Comparison of ENCODE assay signal across 20 cellular contexts in the genomic region with DNA sequence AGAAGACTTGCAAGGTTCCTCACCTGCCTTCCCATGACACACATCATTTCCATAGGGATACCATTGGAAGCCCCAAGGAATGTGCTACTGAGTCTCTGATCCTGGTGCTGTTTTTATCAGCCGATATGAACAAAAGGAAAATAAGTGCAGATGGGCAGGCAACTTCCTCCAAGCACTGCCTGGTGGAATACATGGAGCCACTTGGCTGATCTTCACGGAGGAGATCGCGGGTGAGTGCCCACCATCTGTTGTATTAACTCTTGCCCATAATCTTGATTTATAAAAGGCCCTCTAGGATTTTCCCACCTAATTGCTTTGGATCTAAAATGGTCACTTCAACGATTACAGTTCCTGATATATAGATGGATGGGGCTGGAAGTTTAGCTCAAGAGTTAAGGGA. TPM values are rescaled to one million over a fixed set of nuclear protein-coding genes. Genes with fewer than 3 reads are reported as not detected.
DNase-seq lines count a peak whose midpoint lies in the region; ATAC-seq lines count a peak whose summit lies in the region.
"Had no signal": no experiment of that assay in that cellular context is flagged by ENCODE, and none has a peak within 500 bp of the region (broad histone marks: within the 10 kb centered on the region; RNA-seq: fewer than 3 reads in every experiment).

No MANE protein-coding gene starts in this region.

- H3K36me3 Mint-ChIP-seq in naive thymus-derived CD4-positive, alpha-beta T cell = peaks cover 0 to 4% (median 0%) of the 10 kb centered on the region in 5 donors

- no peak overlapping the region for H3K27ac Mint-ChIP-seq in naive thymus-derived CD4-positive, alpha-beta T cell
- H3K27ac Mint-ChIP-seq: CD4-positive, alpha-beta memory T cell; HFFc6 had no signal

- CTCF ChIA-PET in naive thymus-derived CD4-positive, alpha-beta T cell (lab: Charles Lee) = no interaction called here

- no peaks in the 10 kb centered on the region for H3K36me3 ChIP-seq in naive thymus-derived CD4-positive, alpha-beta T cell (ENCODE audit: control insufficient read depth in 2 of 3, insufficient read depth in 3 of 3, low read length in 3 of 3)
- H3K36me3 ChIP-seq: HAP-1 had no signal

- intact Hi-C loops in naive thymus-derived CD4-positive, alpha-beta T cell (cut with micrococcal nuclease) = no loop called here

- no peaks in the 10 kb centered on the region for H3K9me3 ChIP-seq in naive thymus-derived CD4-positive, alpha-beta T cell (ENCODE audit: control insufficient read depth in 2 of 3, low read length in 3 of 3)
- H3K9me3 ChIP-seq: HAP-1 had no signal

- H3K27me3 Mint-ChIP-seq in naive thymus-derived CD4-positive, alpha-beta T cell = peaks cover 0 to 17% (median 0%) of the 10 kb centered on the region in 5 donors
- H3K27me3 Mint-ChIP-seq: CD4-positive, alpha-beta memory T cell had no signal

- H3K4me3 ChIP-seq in naive thymus-derived CD4-positive, alpha-beta T cell (ENCODE audit: low read length) = no peak overlapping the region
- H3K4me3 ChIP-seq: HAP-1 had no signal

- no peaks in the 10 kb centered on the region for H3K4me1 Mint-ChIP-seq in naive thymus-derived CD4-positive, alpha-beta T cell

- H3K27me3 ChIP-seq in naive thymus-derived CD4-positive, alpha-beta T cell (ENCODE audit: control insufficient read depth in 2 of 2, insufficient read depth in 2 of 2, low read length in 2 of 2) = no peaks in the 10 kb centered on the region

- in situ Hi-C loops in G401 (cut with HindIII; ENCODE audit: low sequenced_read_pairs) = no loop called here

- no peaks in the 10 kb centered on the region for H3K4me1 ChIP-seq in naive thymus-derived CD4-positive, alpha-beta T cell (ENCODE audit: control insufficient read depth in 2 of 2, insufficient read depth in 2 of 2, low read length in 2 of 2)
- H3K4me1 ChIP-seq: HAP-1 had no signal

- POLR2A ChIA-PET in naive thymus-derived CD4-positive, alpha-beta T cell (lab: Charles Lee) = no interaction called here

- H3K27ac ChIP-seq in naive thymus-derived CD4-positive, alpha-beta T cell (ENCODE audit: low read depth, low read length) = no peak overlapping the region

- H3K9me3 Mint-ChIP-seq in naive thymus-derived CD4-positive, alpha-beta T cell = peaks cover 0 to 7% (median 0%) of the 10 kb centered on the region in 11 donors
- H3K9me3 Mint-ChIP-seq: HFFc6 had no signal

- DNase-seq in G401 (ENCODE audit: low spot score) (peak; percentile 60), NCI-H446 treated with DMSO at 0.1 percent for 48 hours (lab: John Stamatoyannopoulos, UW) (peak; percentile 21), NCI-H82 (lab: John Stamatoyannopoulos, UW) (peak; percentile 55), cerebellar cortex (ENCODE audit: low spot score) (peak; percentile 46), foreskin melanocyte (no peak), OCI-M1 (lab: John Stamatoyannopoulos, UW) (no peak), NCI-H2029 (lab: John Stamatoyannopoulos, UW) (no peak)
- DNase-seq in naive thymus-derived CD4-positive, alpha-beta T cell = no peak
- DNase-seq: Calu3; CD4-positive, alpha-beta memory T cell; COR-L47; DMS79; EL; GF-D8; GOT3; HFFc6 had no signal

- no peak overlapping the region for H3K4me3 Mint-ChIP-seq in naive thymus-derived CD4-positive, alpha-beta T cell
- H3K4me3 Mint-ChIP-seq: CD4-positive, alpha-beta memory T cell; HFFc6 had no signal

- no peak for ATAC-seq in naive thymus-derived CD4-positive, alpha-beta T cell

RNA-seq across cellular contexts. Expression of a gene that starts 24.7 kb away (rescaled TPM):
- total RNA-seq in G401 (2014; rRNA removed; shearing (Covaris generic)) = not detected in 2 replicates
- total RNA-seq in naive thymus-derived CD4-positive, alpha-beta T cell = not detected
- polyA plus RNA-seq in naive thymus-derived CD4-positive, alpha-beta T cell = under 1 TPM in 1 of 2 donors, not detected in 1; 0.98 TPM
- total RNA-seq: A172; A673; Calu3; CD4-positive, alpha-beta memory T cell; HFFc6 had no signal
- polyA plus RNA-seq: BJ; CD4-positive, alpha-beta memory T cell had no signal

RNA-seq across cellular contexts. Expression of a gene that starts 39.5 kb away (rescaled TPM):
- total RNA-seq in G401 (2014; rRNA removed; shearing (Covaris generic)) = 0.37 TPM in 2 replicates
- 10 to 100 TPM; 11.7 to 40.7 (median 30.8) TPM for total RNA-seq in naive thymus-derived CD4-positive, alpha-beta T cell
- 10 to 100 TPM in 1 of 2 donors, 1 to 10 TPM in 1; 7.9 to 12.2 TPM for polyA plus RNA-seq in naive thymus-derived CD4-positive, alpha-beta T cell
- total RNA-seq: A673 had no signal

Comparison
In these comparisons a context has a peak if more than half of its experiments do, and no peak if none do; other contexts are left out.
1. DNase-seq: peak in G401 (single experiment), NCI-H446 treated with DMSO at 0.1 percent for 48 hours (single experiment), NCI-H82 (single experiment) and cerebellar cortex (single experiment); none in foreskin melanocyte (single experiment), OCI-M1 (single experiment), NCI-H2029 (single experiment) and naive thymus-derived CD4-positive, alpha-beta T cell (0 of 9).